In the genomic region with DNA sequence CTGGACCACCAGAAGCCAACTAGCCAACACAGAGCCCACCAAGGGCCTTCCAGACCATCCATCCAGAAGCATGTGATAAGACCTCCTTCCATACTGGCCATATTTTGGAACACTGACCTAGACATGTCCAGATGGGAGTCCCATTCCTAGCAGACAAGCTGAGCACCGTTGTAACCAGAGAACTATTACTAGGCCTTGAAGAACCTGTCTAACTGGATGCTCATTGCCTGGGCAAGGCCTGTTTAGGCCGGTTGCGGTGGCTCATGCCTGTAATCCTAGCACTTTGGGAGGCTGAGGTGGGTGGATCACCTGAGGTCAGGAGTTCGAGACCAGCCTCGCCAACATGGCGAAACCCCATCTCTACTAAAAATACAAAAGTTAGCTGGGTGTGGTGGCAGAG, we compare ENCODE assay signal across 7 cellular contexts. TPM values are rescaled to one million over a fixed set of nuclear protein-coding genes. Genes with fewer than 3 reads are reported as not detected.
DNase-seq lines count a peak whose midpoint lies in the region; ATAC-seq and TF ChIP-seq lines count a peak whose summit lies in the region.
"Not testable (repeated sequence)": the region's sequence is repeated elsewhere in the genome, so short reads cannot be mapped to it uniquely, and the experiment has no call there.

No MANE protein-coding gene starts in this region.

- ATAC-seq in T-cell (replicated peaks in 1 of 4): not testable (repeated sequence)

- H3K27me3 ChIP-seq in iPS-18a (ENCODE audit: control insufficient read depth, insufficient read depth, low read length); osteoblast (ENCODE audit: insufficient read depth, low read length): not testable (repeated sequence)

- H3K4me1 ChIP-seq in iPS-18a (ENCODE audit: control insufficient read depth, low read depth, low read length): peaks cover 18% of the 10 kb centered on the region
- H3K4me1 ChIP-seq in osteoblast (ENCODE audit: insufficient read depth, low read length): peaks cover 35% of the 10 kb centered on the region

- H3K4me2 ChIP-seq in osteoblast (ENCODE audit: insufficient read depth, low read length): peak overlapping the region; percentile 99

- H3K9ac ChIP-seq in iPS-18a (ENCODE audit: low read length): peak overlapping the region; percentile 96

- DNase-seq in DMS53 (lab: John Stamatoyannopoulos, UW): peak; percentile 40
- not testable (repeated sequence) for DNase-seq in Jurkat, Clone E6-1 (ENCODE audit: low read depth, low spot score); T-cell; activated naive CD4-positive, alpha-beta T cell treated with anti-CD3 and anti-CD28 coated beads for 36 hours; chondrocyte (ENCODE audit: low spot score); osteoblast (ENCODE audit: insufficient read length, low spot score, missing footprints)

- not testable (repeated sequence) for H3K9me3 Mint-ChIP-seq in T-cell; activated naive CD4-positive, alpha-beta T cell treated with anti-CD3 and anti-CD28 coated beads for 36 hours; chondrocyte (ENCODE audit: low read depth)

- peak overlapping the region; percentile 98; the same call in 1 of the 2 replicates for H3K4me3 ChIP-seq in Jurkat, Clone E6-1 (ENCODE audit: low read length)
- H3K4me3 ChIP-seq in iPS-18a (ENCODE audit: low read length): peak overlapping the region; percentile 98
- H3K4me3 ChIP-seq in osteoblast (ENCODE audit: insufficient read depth, low read length): not testable (repeated sequence)

- peak overlapping the region in 2 of 3 donors; percentile 91 to 92 for H3K4me3 Mint-ChIP-seq in T-cell
- peak overlapping the region; percentile 96 for H3K4me3 Mint-ChIP-seq in activated naive CD4-positive, alpha-beta T cell treated with anti-CD3 and anti-CD28 coated beads for 36 hours
- H3K4me3 Mint-ChIP-seq in chondrocyte (ENCODE audit: unreplicated experiment): peak overlapping the region; percentile 88

- intact Hi-C loops in activated naive CD4-positive, alpha-beta T cell treated with anti-CD3 and anti-CD28 coated beads for 36 hours (cut with micrococcal nuclease): loop anchor here (10.0 kb wide), 1 partner anchor 1063 kb away; a partner anchor contains a TSS

- not testable (repeated sequence) for H3K27ac ChIP-seq in iPS-18a (ENCODE audit: low read length); osteoblast (ENCODE audit: low read depth, low read length)

- not testable (repeated sequence) for H3K27ac Mint-ChIP-seq in T-cell; activated naive CD4-positive, alpha-beta T cell treated with anti-CD3 and anti-CD28 coated beads for 36 hours; chondrocyte (ENCODE audit: unreplicated experiment)

- CTCF ChIA-PET in T-cell (lab: Charles Lee): interaction anchor here in 1 of 2 donors (1.2 kb wide), 1 partner anchor 30 kb away, joined by 4 read pairs; no protein-coding TSS in a partner anchor
- CTCF ChIA-PET in activated naive CD4-positive, alpha-beta T cell treated with anti-CD3 and anti-CD28 coated beads for 36 hours (lab: Charles Lee): interaction anchor here (1.0 to 7.9 kb wide), 4 partner anchors 10 to 70 kb away, joined by 3 to 86 read pairs (median 4); no protein-coding TSS in a partner anchor

- not testable (repeated sequence) for TF ChIP-seq CTCF in chondrocyte (IDR thresholded peaks at IDR 0.05); osteoblast (IDR thresholded peaks at IDR 0.05; ENCODE audit: extremely low read depth, low read depth, low read length)

- peaks cover 34% of the 10 kb centered on the region for H3K79me2 ChIP-seq in osteoblast (ENCODE audit: insufficient read depth, low read length)

- POLR2A ChIA-PET in T-cell (lab: Charles Lee): not testable (repeated sequence)

- H2AFZ ChIP-seq in osteoblast (ENCODE audit: low read length): not testable (repeated sequence)

- H3K36me3 ChIP-seq in iPS-18a (ENCODE audit: control insufficient read depth, low read depth, low read length): peaks cover 15% of the 10 kb centered on the region
- not testable (repeated sequence) for H3K36me3 ChIP-seq in osteoblast (ENCODE audit: insufficient read depth, low read length)

- H3K27me3 Mint-ChIP-seq in T-cell; activated naive CD4-positive, alpha-beta T cell treated with anti-CD3 and anti-CD28 coated beads for 36 hours (ENCODE audit: low read depth); chondrocyte (ENCODE audit: low read depth): not testable (repeated sequence)

- not testable (repeated sequence) for H3K36me3 Mint-ChIP-seq in T-cell; chondrocyte (ENCODE audit: low read depth)
- peaks cover 22% of the 10 kb centered on the region for H3K36me3 Mint-ChIP-seq in activated naive CD4-positive, alpha-beta T cell treated with anti-CD3 and anti-CD28 coated beads for 36 hours (ENCODE audit: low read depth)

- peaks cover 19 to 37% (median 28%) of the 10 kb centered on the region in 3 donors for H3K4me1 Mint-ChIP-seq in T-cell
- peaks cover 44% of the 10 kb centered on the region for H3K4me1 Mint-ChIP-seq in activated naive CD4-positive, alpha-beta T cell treated with anti-CD3 and anti-CD28 coated beads for 36 hours (ENCODE audit: low read depth)
- peaks cover 57% of the 10 kb centered on the region for H3K4me1 Mint-ChIP-seq in chondrocyte (ENCODE audit: low read depth)

- H4K20me1 ChIP-seq in osteoblast (ENCODE audit: insufficient read depth, low read length): peaks cover 27% of the 10 kb centered on the region

- not testable (repeated sequence) for H3K9me3 ChIP-seq in iPS-18a (ENCODE audit: control insufficient read depth, low read depth, low read length); osteoblast (ENCODE audit: low read depth, low read length)

RNA-seq across cellular contexts. Expression of a gene that starts 1.7 kb away (rescaled TPM):
- 27.8 TPM for polyA plus RNA-seq in Jurkat, Clone E6-1 (2012; ENCODE audit: insufficient read depth, insufficient read length)
- total RNA-seq in T-cell (1 to 10 TPM; 2.0 to 4.8 (median 3.3) TPM), chondrocyte (11.8 to 15.8 TPM (median 14.7 TPM) in 3 replicates), osteoblast (10.9 and 13.8 TPM in 2 replicates)
- total RNA-seq in activated naive CD4-positive, alpha-beta T cell treated with anti-CD3 and anti-CD28 coated beads for 36 hours: 10 to 100 TPM; 12.4 to 13.6 TPM

RNA-seq across cellular contexts. Expression of a gene that starts 19.2 kb away (rescaled TPM):
- polyA plus RNA-seq in Jurkat, Clone E6-1 (2012; ENCODE audit: insufficient read depth, insufficient read length): 27.0 TPM
- total RNA-seq in T-cell (10 to 100 TPM; 17.7 to 29.9 (median 26.1) TPM), chondrocyte (26.3 to 35.4 TPM (median 26.3 TPM) in 3 replicates), osteoblast (29.5 and 30.8 TPM in 2 replicates)
- 10 to 100 TPM; 35.9 to 36.2 TPM for total RNA-seq in activated naive CD4-positive, alpha-beta T cell treated with anti-CD3 and anti-CD28 coated beads for 36 hours

RNA-seq across cellular contexts. Expression of a gene that starts 47.6 kb away (rescaled TPM):
- polyA plus RNA-seq in Jurkat, Clone E6-1 (2012; ENCODE audit: insufficient read depth, insufficient read length): 67.9 TPM
- total RNA-seq in T-cell (10 to 100 TPM; 39.9 to 73.3 (median 65.6) TPM), chondrocyte (76.4 to 99.8 TPM (median 96.9 TPM) in 3 replicates), osteoblast (31.5 and 35.8 TPM in 2 replicates)
- total RNA-seq in activated naive CD4-positive, alpha-beta T cell treated with anti-CD3 and anti-CD28 coated beads for 36 hours: 10 to 100 TPM; 44.3 to 45.9 TPM
